8 cellular contexts compared by ENCODE assay signal in genomic region chr9:13278023-13278367, GRCh38. TPM values are rescaled to one million over a fixed set of nuclear protein-coding genes. Genes with fewer than 3 reads are reported as not detected.
DNase-seq lines count a peak whose midpoint lies in the region; ATAC-seq and TF ChIP-seq lines count a peak whose summit lies in the region.

No MANE protein-coding gene starts in this region.

- DNase-seq in ACHN (peak; percentile 40), PC-9 (no peak), esophagus squamous epithelium (lab: John Stamatoyannopoulos, UW) (no peak), neuronal stem cell (ENCODE audit: low spot score) (no peak)
- DNase-seq in activated naive CD4-positive, alpha-beta T cell treated with Interleukin-2 at 50 U/mL for 16 hours = no peak
- DNase-seq in activated CD4-positive, alpha-beta T cell treated with anti-CD3 and anti-CD28 coated beads for 48 hours = no peak
- DNase-seq in stimulated activated CD4-positive, alpha-beta T cell treated with anti-CD3 and anti-CD28 coated beads, Interleukin-12 subunit alpha, Interleukin-12 subunit beta, amount 100 ng/mL, for 4 hours = no peak

- CTCF ChIA-PET in PC-9 (lab: Charles Lee) = no interaction called here

- H3K4me2 ChIP-seq in PC-9 (peak overlapping the region; percentile 66), neuronal stem cell (ENCODE audit: insufficient read depth, low read length, poor library complexity, severe bottlenecking) (peak overlapping the region; percentile 72)

- no peak overlapping the region for H3K4ac ChIP-seq in neuronal stem cell (ENCODE audit: low read length)

- 41 to 57% methylated on average over 4 to 7 of the region's 10 CpGs for WGBS in esophagus squamous epithelium, 2 donors
- no CpG with 5 or more reads among the region's 10 CpGs for WGBS in neuronal stem cell (ENCODE audit: extremely low coverage in 2 of 2, insufficient read length in 2 of 2, insufficient replicate concordance in 1 of 2), 2 donors

- H3K9me2 ChIP-seq in PC-9 (ENCODE audit: insufficient read depth) = no peaks in the 10 kb centered on the region

- intact Hi-C loops in PC-9 (cut with micrococcal nuclease; ENCODE audit: unreplicated experiment) (no loop called here), esophagus squamous epithelium (cut with DNase I) (no loop called here)

- TF ChIP-seq CTCF in PC-9 (conservative IDR thresholded peaks at IDR 0.05) = no peak
- no peak for TF ChIP-seq CTCF in esophagus squamous epithelium (IDR thresholded peaks at IDR 0.05)

- H2BK12ac ChIP-seq in neuronal stem cell (ENCODE audit: low read length) = no peak overlapping the region

- H3K4me3 ChIP-seq in PC-9 (peak overlapping the region; percentile 57; the same call in 1 of the 2 replicates), esophagus squamous epithelium (peak overlapping the region; percentile 39 to 79 (median 57)), neuronal stem cell (ENCODE audit: low read length in 2 of 2) (peak overlapping the region; percentile 78 to 83)

- peak overlapping the region; percentile 89 for H3K9ac ChIP-seq in neuronal stem cell (ENCODE audit: low read depth, low read length, poor library complexity)

- no peaks in the 10 kb centered on the region for H3K79me1 ChIP-seq in neuronal stem cell (ENCODE audit: low read depth, low read length)

- ATAC-seq in HG02870 (IDR thresholded peaks at IDR 0.05; ENCODE audit: unreplicated experiment) = no peak

- H3K4me1 ChIP-seq in PC-9 (replicated peaks; ENCODE audit: insufficient read depth) = peaks cover 11% of the 10 kb centered on the region
- peaks cover 0 to 36% (median 0%) of the 10 kb centered on the region in 3 donors for H3K4me1 ChIP-seq in esophagus squamous epithelium
- peaks cover 9 to 16% of the 10 kb centered on the region in 2 donors for H3K4me1 ChIP-seq in neuronal stem cell (ENCODE audit: control insufficient read depth in 2 of 2, insufficient read depth in 1 of 2, low read depth in 1 of 2, low read length in 2 of 2)

- peak overlapping the region; percentile 99 for H2BK15ac ChIP-seq in neuronal stem cell (ENCODE audit: low read length)

- H3K23ac ChIP-seq in neuronal stem cell (ENCODE audit: low read depth, low read length, poor library complexity) = peak overlapping the region; percentile 75

- H2AK5ac ChIP-seq in neuronal stem cell (ENCODE audit: low read depth, low read length) = peak overlapping the region; percentile 41

- H4K20me1 ChIP-seq in PC-9 (ENCODE audit: insufficient read depth) = no peaks in the 10 kb centered on the region

- H3K27me3 ChIP-seq in PC-9 (ENCODE audit: insufficient read depth, low read depth) (no peaks in the 10 kb centered on the region), esophagus squamous epithelium (peaks cover 0 to 26% (median 0%) of the 10 kb centered on the region in 4 donors), neuronal stem cell (ENCODE audit: control insufficient read depth in 3 of 3, insufficient read depth in 3 of 3, low read depth in 1 of 3, low read length in 3 of 3) (no peaks in the 10 kb centered on the region)

- TSS peak; percentile 34 for BruUV-seq in PC-9 (replicated peaks; lab: Mats Ljungman, UMichigan)

- peaks cover 21% of the 10 kb centered on the region for H3K79me2 ChIP-seq in PC-9 (ENCODE audit: low read depth)

- H3F3A ChIP-seq in PC-9 (ENCODE audit: insufficient read depth, low read depth) = no peaks in the 10 kb centered on the region

- no peak overlapping the region for H3K14ac ChIP-seq in neuronal stem cell (ENCODE audit: low read length)

- peak overlapping the region; percentile 96 for H3K18ac ChIP-seq in neuronal stem cell (ENCODE audit: low read length)

- H3K36me3 ChIP-seq in PC-9 (ENCODE audit: low read depth) (no peaks in the 10 kb centered on the region), esophagus squamous epithelium (no peaks in the 10 kb centered on the region), neuronal stem cell (replicated peaks in 1 of 2; ENCODE audit: control insufficient read depth in 2 of 2, insufficient read depth in 2 of 2, low read length in 2 of 2) (peaks cover 0 to 3% of the 10 kb centered on the region in 2 donors)

- in situ Hi-C loops in ACHN (cut with HindIII; ENCODE audit: low pct_ligation_motif_present, low pct_unique_long_range_greater_than_20kb, low sequenced_read_pairs) = no loop called here

- H2BK5ac ChIP-seq in neuronal stem cell (ENCODE audit: low read length) = peak overlapping the region; percentile 88

- no peaks in the 10 kb centered on the region for H3K9me3 ChIP-seq in PC-9 (ENCODE audit: insufficient read depth, low read depth)
- H3K9me3 ChIP-seq in esophagus squamous epithelium = no peaks in the 10 kb centered on the region
- peaks cover 0 to 13% of the 10 kb centered on the region in 2 donors for H3K9me3 ChIP-seq in neuronal stem cell (replicated peaks in 1 of 2; ENCODE audit: control insufficient read depth in 2 of 2, insufficient read depth in 1 of 2, low read depth in 1 of 2, low read length in 2 of 2)

- TF ChIP-seq POLR2A in esophagus squamous epithelium (IDR thresholded peaks at IDR 0.05) = no peak

- no peak overlapping the region for H4K91ac ChIP-seq in neuronal stem cell (ENCODE audit: low read depth, low read length, poor library complexity)

- H3K27ac ChIP-seq in PC-9 = no peak overlapping the region
- peak overlapping the region; percentile 79 to 96 (median 88) for H3K27ac ChIP-seq in esophagus squamous epithelium
- H3K27ac ChIP-seq in neuronal stem cell (replicated peaks; ENCODE audit: low read length) = peak overlapping the region; percentile 78

- 0 out of 2 replicates have a peak overlapping the region, but pooled peaks have one; percentile 75 for H2AFZ ChIP-seq in PC-9
- H2AFZ ChIP-seq in neuronal stem cell (ENCODE audit: low read length) = peak overlapping the region; percentile 95

- POLR2A ChIA-PET in PC-9 (lab: Charles Lee; ENCODE audit: unreplicated experiment) = no interaction called here

- H4K8ac ChIP-seq in neuronal stem cell (ENCODE audit: low read depth, low read length) = no peak overlapping the region

- peak overlapping the region; percentile 44 for H2BK120ac ChIP-seq in neuronal stem cell (ENCODE audit: low read depth, low read length)

RNA-seq across cellular contexts. Expression of gene MPDZ, which starts 1.5 kb away (rescaled TPM):
- 10.8 and 15.3 TPM in 2 replicates for total RNA-seq in PC-9 (2021)
- total RNA-seq in esophagus squamous epithelium = 10 to 100 TPM in 1 of 4 donors, 1 to 10 TPM in 3; 3.2 to 16.6 (median 5.3) TPM
- polyA plus RNA-seq in neuronal stem cell (2013, experiment 1 of 2) = 33.7 TPM
- polyA plus RNA-seq in neuronal stem cell (2013, experiment 2 of 2) = 36.0 TPM
